In genomic region chr16:81473969-81474959, GRCh38 we compare ENCODE assay signal across 1 cellular context.
TF ChIP-seq lines count a peak whose summit lies in the region.

No MANE protein-coding gene starts in this region.

TF ChIP-seq in HepG2, 621 proteins besides CTCF, POLR2A, EP300 and RAD21:
- peak; percentile 63 for TF ChIP-seq AGO2 (optimal IDR thresholded peaks at IDR 0.05; ENCODE audit: low read depth, low read length)
- TF ChIP-seq GATAD2A (CRISPR knock-in tag; IDR thresholded peaks at IDR 0.05): peak; percentile 46; the same call in 1 of the 2 replicates
- TF ChIP-seq ZNF629 (CRISPR knock-in tag; conservative IDR thresholded peaks at IDR 0.05): peak; percentile 77
- TF ChIP-seq ZNF740 (CRISPR knock-in tag; IDR thresholded peaks at IDR 0.05): no peak
- peak; percentile 72 for TF ChIP-seq HNF4G (IDR thresholded peaks at IDR 0.05; ENCODE audit: borderline replicate concordance, low read depth, low read length)
- TF ChIP-seq HNF4G (CRISPR knock-in tag; IDR thresholded peaks at IDR 0.05; ENCODE audit: borderline replicate concordance, low read depth): peak; percentile 56; the same call in 1 of the 2 replicates
- TF ChIP-seq FOXO4 (CRISPR knock-in tag; conservative IDR thresholded peaks at IDR 0.05): 0 out of 2 replicates have a peak, but pooled peaks have one; percentile 85
- peak; percentile 68; the same call in 1 of the 2 replicates for TF ChIP-seq HNRNPL (IDR thresholded peaks at IDR 0.05; ENCODE audit: low read depth, low read length)
- no peak for TF ChIP-seq BCL3 (CRISPR knock-in tag; IDR thresholded peaks at IDR 0.05)
- no peak for TF ChIP-seq ZNF547 (CRISPR knock-in tag; IDR thresholded peaks at IDR 0.05)
- TF ChIP-seq KDM2A (CRISPR knock-in tag; IDR thresholded peaks at IDR 0.05; ENCODE audit: borderline replicate concordance, low read depth): no peak
- TF ChIP-seq HNF4A (CRISPR knock-in tag; IDR thresholded peaks at IDR 0.05): peak; percentile 76
- TF ChIP-seq KDM5B (CRISPR knock-in tag; IDR thresholded peaks at IDR 0.05; ENCODE audit: borderline replicate concordance): 0 out of 2 replicates have a peak, but pooled peaks have one; percentile 31
- TF ChIP-seq RBM22 (optimal IDR thresholded peaks at IDR 0.05; ENCODE audit: low read length): peak; percentile 58
- TF ChIP-seq HNF1B (CRISPR knock-in tag; IDR thresholded peaks at IDR 0.05): 0 out of 2 replicates have a peak, but pooled peaks have one; percentile 20
